Comparison of ENCODE assay signal across 8 cellular contexts in genomic region chr12:88141774-88142609, GRCh38. TPM values are rescaled to one million over a fixed set of nuclear protein-coding genes. Genes with fewer than 3 reads are reported as not detected.
DNase-seq lines count a peak whose midpoint lies in the region; ATAC-seq and TF ChIP-seq lines count a peak whose summit lies in the region.

Gene CEP290, minus strand, starts transcription at chr12:88142088. Its CDS starts 781 bp downstream, at chr12:88141307.
Gene TMTC3, plus strand, starts transcription at chr12:88142307. Its CDS starts 6,009 bp downstream, at chr12:88148316.

- H3K4me1 Mint-ChIP-seq in CD14-positive monocyte, result peaks cover 18% of the 10 kb centered on the region
- peaks cover 20% of the 10 kb centered on the region for H3K4me1 Mint-ChIP-seq in dendritic cell treated with granulocyte-macrophage colony-stimulating factor and Interleukin-4, amounts not matched to agents 40 ng/mL and 50 ng/mL, for 4 days (ENCODE audit: low read depth)

- peak within 1 kb of the TSS; percentile 80 to 95 (median 89) for H3K27ac Mint-ChIP-seq in CD14-positive monocyte
- H3K27ac Mint-ChIP-seq in dendritic cell treated with granulocyte-macrophage colony-stimulating factor and Interleukin-4, amounts not matched to agents 40 ng/mL and 50 ng/mL, for 4 days, result peak within 1 kb of the TSS; percentile 85

- H3K27me3 Mint-ChIP-seq in CD14-positive monocyte (ENCODE audit: low read depth in 3 of 3), result no peaks in the 10 kb centered on the region
- no peaks in the 10 kb centered on the region for H3K27me3 Mint-ChIP-seq in dendritic cell treated with granulocyte-macrophage colony-stimulating factor and Interleukin-4, amounts not matched to agents 40 ng/mL and 50 ng/mL, for 4 days

- no peak for TF ChIP-seq CTCF in CD14-positive monocyte (IDR thresholded peaks at IDR 0.05)

- DNase-seq in CD14-positive monocyte (ENCODE audit: low spot score), result peak; percentile 94
- DNase-seq in NCI-H748 (lab: John Stamatoyannopoulos, UW; ENCODE audit: unreplicated experiment), result peak; percentile 99
- DNase-seq in activated CD4-positive, alpha-beta T cell treated with anti-CD3 and anti-CD28 coated beads, Interleukin-2, amount 50 U/mL, for 24 hours (ENCODE audit: low read depth in 1 of 2, low spot score in 1 of 2), result peak; percentile 73 to 93
- peak; percentile 99 for DNase-seq in left lobe of liver (ENCODE audit: low spot score)
- peak; percentile 87 to 91 for DNase-seq in stimulated activated CD4-positive, alpha-beta T cell treated with anti-CD3 and anti-CD28 coated beads, Interleukin-2, amount 100 ng/mL, for 24 hours

- intact Hi-C loops in CD14-positive monocyte (cut with micrococcal nuclease), result loop anchor here in 1 of 2 donors (10.0 kb wide), 1 partner anchor 1383 kb away; the partner anchor contains the start of genes GALNT4 and POC1B
- intact Hi-C loops in dendritic cell treated with granulocyte-macrophage colony-stimulating factor and Interleukin-4, amounts not matched to agents 40 ng/mL and 50 ng/mL, for 4 days (cut with micrococcal nuclease), result loop anchor here (1.0 to 5.0 kb wide), 2 partner anchors 107 to 1385 kb away; partner anchors contain the start of gene POC1B

- H3K36me3 Mint-ChIP-seq in CD14-positive monocyte, result peaks cover 2 to 7% of the 10 kb centered on the region in 2 donors
- peaks cover 26% of the 10 kb centered on the region for H3K36me3 Mint-ChIP-seq in dendritic cell treated with granulocyte-macrophage colony-stimulating factor and Interleukin-4, amounts not matched to agents 40 ng/mL and 50 ng/mL, for 4 days (ENCODE audit: low read depth)

- ATAC-seq in GM19395 (IDR thresholded peaks at IDR 0.05; ENCODE audit: unreplicated experiment) (peak; percentile 95), HG03558 (IDR thresholded peaks at IDR 0.05; ENCODE audit: extremely low read depth, unreplicated experiment) (peak; percentile 93), left lobe of liver (peak; percentile 94)

- no peaks in the 10 kb centered on the region for H3K9me3 Mint-ChIP-seq in CD14-positive monocyte
- H3K9me3 Mint-ChIP-seq in dendritic cell treated with granulocyte-macrophage colony-stimulating factor and Interleukin-4, amounts not matched to agents 40 ng/mL and 50 ng/mL, for 4 days, result no peaks in the 10 kb centered on the region

- H3K4me3 Mint-ChIP-seq in CD14-positive monocyte, result peak within 1 kb of the TSS; percentile 88 to 93
- H3K4me3 Mint-ChIP-seq in dendritic cell treated with granulocyte-macrophage colony-stimulating factor and Interleukin-4, amounts not matched to agents 40 ng/mL and 50 ng/mL, for 4 days, result peak within 1 kb of the TSS; percentile 86

RNA-seq across cellular contexts. Expression of gene CEP290, which starts in this region (rescaled TPM):
- under 1 TPM; 0.55 to 0.71 TPM for polyA plus RNA-seq in CD14-positive monocyte
- 3.4 TPM for total RNA-seq in left lobe of liver

RNA-seq across cellular contexts. Expression of gene TMTC3, which starts in this region (rescaled TPM):
- polyA plus RNA-seq in CD14-positive monocyte, result 1 to 10 TPM; 1.2 to 2.2 TPM
- total RNA-seq in left lobe of liver, result 12.7 TPM

Comparison
In these comparisons a context has a peak if more than half of its experiments do, and no peak if none do; other contexts are left out.
1. Peak in every context shown above with its lines: DNase-seq and ATAC-seq.